17 cellular contexts compared by ENCODE assay signal in genomic region chr18:75784413-75784812, GRCh38.
DNase-seq lines count a peak whose midpoint lies in the region; ATAC-seq, FAIRE-seq and TF ChIP-seq lines count a peak whose summit lies in the region.
"Had no signal": no experiment of that assay in that cellular context is flagged by ENCODE, and none has a peak within 500 bp of the region (broad histone marks: within the 10 kb centered on the region; RNA-seq: fewer than 3 reads in every experiment).

No MANE protein-coding gene starts in this region.

- H3K27me3 ChIP-seq in mesenchymal stem cell (ENCODE audit: control insufficient read depth in 1 of 2, insufficient read depth in 1 of 2, low read length in 2 of 2) = peaks cover 0 to 21% of the 10 kb centered on the region in 2 experiments
- H3K27me3 ChIP-seq: upper lobe of left lung had no signal

- H3K23ac ChIP-seq in mesenchymal stem cell (ENCODE audit: low read length in 2 of 2) = no peak overlapping the region

- no peak overlapping the region for H2BK5ac ChIP-seq in mesenchymal stem cell (ENCODE audit: low read depth, low read length, poor library complexity, severe bottlenecking)

- peak overlapping the region in 1 of 2 experiments; percentile 63 for H3K4me3 ChIP-seq in mesenchymal stem cell (ENCODE audit: insufficient read depth in 1 of 2, low read depth in 1 of 2, low read length in 2 of 2)
- H3K4me3 ChIP-seq: upper lobe of left lung had no signal

- FAIRE-seq in D721Med (lab: Jason Lieb, UNC) = no peak

- H3K18ac ChIP-seq in mesenchymal stem cell (ENCODE audit: low read depth in 1 of 2, low read length in 2 of 2) = no peak overlapping the region

- no peaks in the 10 kb centered on the region for H3K36me3 ChIP-seq in mesenchymal stem cell (ENCODE audit: control insufficient read depth in 1 of 2, insufficient read depth in 2 of 2, low read depth in 1 of 2, low read length in 2 of 2)
- H3K36me3 ChIP-seq: upper lobe of left lung had no signal

- no peak overlapping the region for H2AK5ac ChIP-seq in mesenchymal stem cell (ENCODE audit: low read length, severe bottlenecking)

- H2AFZ ChIP-seq in mesenchymal stem cell (ENCODE audit: low read depth, low read length) = no peak overlapping the region

- ATAC-seq in GM21447 (IDR thresholded peaks at IDR 0.05; ENCODE audit: unreplicated experiment) = no peak
- no peak for ATAC-seq in HG03135 (IDR thresholded peaks at IDR 0.05; ENCODE audit: unreplicated experiment)
- ATAC-seq: activated T-helper 17 cell treated with anti-CD3 and anti-CD28 coated beads, Interleukin-2, amount 50 U/mL, for 72 hours had no signal

- DNase-seq in AG20443 (ENCODE audit: low spot score) (peak; percentile 28), LHCN-M2 (ENCODE audit: low read depth) (peak; percentile 89), RPMI7951 (ENCODE audit: low read depth) (peak; percentile 12), mesenchymal stem cell (no peak), germinal center (ENCODE audit: low spot score) (no peak), D721Med (ENCODE audit: insufficient read length, low spot score) (no peak)
- DNase-seq: activated CD4-positive, alpha-beta memory T cell treated with anti-CD3 and anti-CD28 coated beads, Interleukin-2, amount 10 ng/mL, durations not matched to agents 7 days and 5 days; anterior cingulate cortex; mesendoderm; Right ventricle myocardium superior; stimulated activated CD4-positive, alpha-beta T cell treated with anti-CD3 and anti-CD28 coated beads, Interleukin-2, amount 100 ng/mL, for 24 hours; stimulated activated CD8-positive, alpha-beta memory T cell treated with anti-CD3 and anti-CD28 coated beads, Interleukin-4, amount 100 ng/mL, for 48 hours; T1000; upper lobe of left lung had no signal

- H3K4me1 ChIP-seq in mesenchymal stem cell (ENCODE audit: control insufficient read depth, insufficient read depth, low read depth, low read length) = no peaks in the 10 kb centered on the region
- H3K4me1 ChIP-seq: upper lobe of left lung had no signal

- H3K9ac ChIP-seq in mesenchymal stem cell (ENCODE audit: low read length) = peak overlapping the region; percentile 57

- H2BK15ac ChIP-seq in mesenchymal stem cell (ENCODE audit: low read depth, poor library complexity, severe bottlenecking) = no peak overlapping the region

- H2BK120ac ChIP-seq in mesenchymal stem cell (ENCODE audit: low read depth, low read length) = no peak overlapping the region

- no peak overlapping the region for H3K4ac ChIP-seq in mesenchymal stem cell (ENCODE audit: low read depth in 1 of 2, low read length in 2 of 2)

- H2BK12ac ChIP-seq in mesenchymal stem cell (ENCODE audit: low read length in 2 of 2) = no peak overlapping the region

- H3K27ac ChIP-seq in mesenchymal stem cell (ENCODE audit: low read length, poor library complexity, severe bottlenecking) = no peak overlapping the region
- H3K27ac ChIP-seq: upper lobe of left lung had no signal

- H3K79me1 ChIP-seq in mesenchymal stem cell (replicated peaks; ENCODE audit: low read length, poor library complexity, severe bottlenecking) = no peaks in the 10 kb centered on the region

- no peak overlapping the region for H3K14ac ChIP-seq in mesenchymal stem cell (ENCODE audit: low read length in 2 of 2)

- H4K8ac ChIP-seq in mesenchymal stem cell (ENCODE audit: low read length) = no peak overlapping the region

- no peaks in the 10 kb centered on the region for H3K9me3 ChIP-seq in mesenchymal stem cell (ENCODE audit: control insufficient read depth, low read length)
- H3K9me3 ChIP-seq: upper lobe of left lung had no signal

- H4K91ac ChIP-seq in mesenchymal stem cell (ENCODE audit: low read length) = no peak overlapping the region

- H3K4me2 ChIP-seq in mesenchymal stem cell (ENCODE audit: low read length, poor library complexity, severe bottlenecking) = no peak overlapping the region

- WGBS in mesenchymal stem cell = 43% methylated on average over 12 of the region's 14 CpGs

- TF ChIP-seq CTCF in D721Med (IDR thresholded peaks at IDR 0.05; ENCODE audit: insufficient read depth, missing control alignments) = no peak

Comparison
In these comparisons a context has a peak if more than half of its experiments do, and no peak if none do; other contexts are left out.
1. DNase-seq: peak in AG20443 (single experiment), LHCN-M2 (single experiment) and RPMI7951 (single experiment); none in mesenchymal stem cell (single experiment), germinal center (single experiment) and D721Med (single experiment).